ENCODE assay signal across 8 cellular contexts in genomic region chr13:36432106-36432544, GRCh38. TPM values are rescaled to one million over a fixed set of nuclear protein-coding genes. Genes with fewer than 3 reads are reported as not detected.
DNase-seq lines count a peak whose midpoint lies in the region; ATAC-seq and TF ChIP-seq lines count a peak whose summit lies in the region.

Gene CCNA1, plus strand, starts transcription at chr13:36432495. Its CDS starts 562 bp downstream, at chr13:36433057.

- H3K9me3 ChIP-seq in ES-I3 (ENCODE audit: control insufficient read depth, insufficient read depth, low read length) = no peaks in the 10 kb centered on the region
- H3K9me3 ChIP-seq in duodenal mucosa (ENCODE audit: control insufficient read depth in 1 of 2, low read length in 2 of 2) = no peaks in the 10 kb centered on the region
- no peaks in the 10 kb centered on the region for H3K9me3 ChIP-seq in mononuclear cell (ENCODE audit: low read depth, low read length)
- no peaks in the 10 kb centered on the region for H3K9me3 ChIP-seq in vagina

- intact Hi-C loops in vagina (cut with DNase I) = no loop called here

- H3K9ac ChIP-seq in ES-I3 (ENCODE audit: low read depth, low read length) (peak within 1 kb of the TSS; percentile 78), duodenal mucosa (ENCODE audit: low read depth in 1 of 2, low read length in 2 of 2) (no peak within 1 kb of the TSS)

- TF ChIP-seq CTCF in vagina (IDR thresholded peaks at IDR 0.05) = no peak

- H3K4me3 ChIP-seq in duodenal mucosa (ENCODE audit: low read depth in 1 of 2, low read length in 2 of 2) (peak within 1 kb of the TSS; percentile 43 to 51), mononuclear cell (ENCODE audit: low read length) (peak within 1 kb of the TSS; percentile 20), vagina (peak within 1 kb of the TSS; percentile 53 to 84)

- H3K36me3 ChIP-seq in ES-I3 (ENCODE audit: insufficient read depth, low read length) (no peaks in the 10 kb centered on the region), duodenal mucosa (ENCODE audit: control insufficient read depth in 1 of 2, insufficient read depth in 2 of 2, low read length in 2 of 2) (no peaks in the 10 kb centered on the region), vagina (no peaks in the 10 kb centered on the region)

- no peak for TF ChIP-seq POLR2A in vagina (IDR thresholded peaks at IDR 0.05)

- H3K27me3 ChIP-seq in duodenal mucosa (ENCODE audit: control insufficient read depth in 1 of 2, insufficient read depth in 2 of 2, low read length in 2 of 2) = peaks cover 30 to 44% of the 10 kb centered on the region in 2 donors
- H3K27me3 ChIP-seq in mononuclear cell (ENCODE audit: insufficient read depth, low read length) = peaks cover 35% of the 10 kb centered on the region
- peaks cover 6% of the 10 kb centered on the region for H3K27me3 ChIP-seq in vagina

- DNase-seq in SIG-M5 (lab: John Stamatoyannopoulos, UW) (peak; percentile 63), vagina (ENCODE audit: extremely low spot score in 2 of 2) (no peak)

- 0 out of 2 replicates have a peak, but pooled peaks cover 3% of the 10 kb centered on the region for H3K4me1 ChIP-seq in ES-I3 (ENCODE audit: insufficient read depth, low read length)
- no peaks in the 10 kb centered on the region for H3K4me1 ChIP-seq in duodenal mucosa (ENCODE audit: control insufficient read depth in 1 of 2, insufficient read depth in 2 of 2, low read length in 2 of 2)
- H3K4me1 ChIP-seq in mononuclear cell (ENCODE audit: insufficient read depth, low read length) = peaks cover 30% of the 10 kb centered on the region
- H3K4me1 ChIP-seq in vagina = peaks cover 29% of the 10 kb centered on the region

- ATAC-seq in HG02759 (IDR thresholded peaks at IDR 0.05; ENCODE audit: unreplicated experiment) (peak; percentile 74), HG03469 (IDR thresholded peaks at IDR 0.05; ENCODE audit: unreplicated experiment) (no peak), HG03135 (IDR thresholded peaks at IDR 0.05; ENCODE audit: unreplicated experiment) (no peak)

- H3K27ac ChIP-seq in duodenal mucosa (ENCODE audit: low read depth, low read length) (no peak within 1 kb of the TSS), vagina (no peak within 1 kb of the TSS)

RNA-seq across cellular contexts. Expression of gene CCNA1, which starts in this region (rescaled TPM):
- total RNA-seq in mononuclear cell = not detected
- not detected for total RNA-seq in vagina
